Comparison of ENCODE assay signal across 25 cellular contexts in the genomic region with DNA sequence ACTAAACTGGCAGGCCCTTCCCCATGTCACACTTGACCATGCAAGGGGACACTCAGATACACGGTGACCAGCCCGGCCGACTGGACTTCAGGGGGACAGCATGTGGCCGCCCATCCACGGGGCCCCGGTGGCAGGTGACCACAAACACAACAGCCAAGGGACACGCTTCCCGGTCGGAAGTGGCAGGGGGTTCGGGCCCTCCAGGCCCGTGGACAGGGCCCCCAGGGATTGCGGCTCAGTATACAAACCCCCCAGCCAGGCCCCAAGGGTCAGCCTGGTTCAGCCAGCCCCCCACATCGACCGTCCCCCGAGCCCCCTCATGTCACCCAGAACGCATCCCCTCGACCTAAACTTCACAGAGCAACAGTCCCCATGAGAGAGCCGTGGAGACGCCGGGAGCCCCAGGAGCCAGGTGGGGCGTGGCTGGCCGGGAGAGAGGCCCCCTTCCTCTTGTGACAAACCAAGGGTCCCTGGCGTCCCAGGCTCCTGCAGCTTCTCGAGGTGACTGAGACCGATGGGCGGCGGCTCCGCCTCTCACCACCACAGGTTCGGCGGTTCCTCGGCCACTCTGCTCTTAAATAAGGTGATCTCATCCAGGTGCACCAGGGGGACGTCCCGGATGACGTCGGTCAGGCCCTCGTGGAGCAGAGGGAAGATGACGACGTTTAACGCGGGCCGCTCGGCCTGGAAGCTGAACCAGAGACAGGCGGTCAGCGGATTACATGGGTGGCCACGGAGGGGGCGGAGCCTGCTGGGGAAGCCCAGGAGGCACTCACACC.
"Had no signal": no experiment of that assay in that cellular context is flagged by ENCODE, and none has a peak within 500 bp of the region (broad histone marks: within the 10 kb centered on the region; RNA-seq: fewer than 3 reads in every experiment).

No MANE protein-coding gene starts in this region.

- H3K4me3 ChIP-seq: hepatocyte, pancreas, prostate gland, skin epidermis had no signal

- H3K36me3 Mint-ChIP-seq: activated CD8-positive, alpha-beta memory T cell treated with anti-CD3 and anti-CD28 coated beads, Interleukin-2, amount 10 ng/mL, durations not matched to agents 7 days and 5 days; activated naive CD4-positive, alpha-beta T cell treated with anti-CD3 and anti-CD28 coated beads, Interleukin-2, amount 50 U/mL, for 72 hours; mesothelial cell of epicardium; naive B cell; stimulated activated effector memory CD8-positive, alpha-beta T cell treated with anti-CD3 and anti-CD28 coated beads, Interleukin-12 subunit alpha, Interleukin-12 subunit beta, amount 100 ng/mL, for 72 hours; type B pancreatic cell had no signal

- H3K4me3 Mint-ChIP-seq: activated CD4-positive, alpha-beta T cell treated with anti-CD3 and anti-CD28 coated beads for 36 hours; activated CD8-positive, alpha-beta memory T cell treated with anti-CD3 and anti-CD28 coated beads, Interleukin-2, amount 10 ng/mL, durations not matched to agents 7 days and 5 days; activated CD8-positive, alpha-beta T cell treated with anti-CD3 and anti-CD28 coated beads, Interleukin-2, amount 10 ng/mL, durations not matched to agents 7 days and 5 days; central memory CD8-positive, alpha-beta T cell; dendritic cell treated with granulocyte-macrophage colony-stimulating factor and Interleukin-4, amounts not matched to agents 40 ng/mL and 50 ng/mL, for 4 days; mesothelial cell of epicardium; nephron progenitor cell; stimulated activated effector memory CD8-positive, alpha-beta T cell treated with anti-CD3 and anti-CD28 coated beads, Interleukin-12 subunit alpha, Interleukin-12 subunit beta, amount 100 ng/mL, for 72 hours; stimulated activated naive CD8-positive, alpha-beta T cell treated with anti-CD3 and anti-CD28 coated beads, Interleukin-15, Interleukin-2, amounts not matched to agents 100 ng/mL and 50 ng/mL, for 24 hours; type B pancreatic cell had no signal

- H3K27me3 ChIP-seq: hepatocyte, pancreas had no signal

- H3K27ac Mint-ChIP-seq: activated CD4-positive, alpha-beta T cell treated with anti-CD3 and anti-CD28 coated beads for 36 hours; activated CD8-positive, alpha-beta memory T cell treated with anti-CD3 and anti-CD28 coated beads, Interleukin-2, amount 10 ng/mL, durations not matched to agents 7 days and 5 days; activated CD8-positive, alpha-beta T cell treated with anti-CD3 and anti-CD28 coated beads, Interleukin-2, amount 10 ng/mL, durations not matched to agents 7 days and 5 days; activated naive CD4-positive, alpha-beta T cell treated with anti-CD3 and anti-CD28 coated beads, Interleukin-2, amount 50 U/mL, for 72 hours; activated T-helper 2 cell treated with anti-CD3 and anti-CD28 coated beads, Interferon-gamma antibody, Interleukin-2, Interleukin-4, amounts not matched to agents 10 μg/mL and 5 μg/mL and 100 μg/mL, durations not matched to agents 14 hours and 24 hours and 36 hours; dendritic cell treated with granulocyte-macrophage colony-stimulating factor and Interleukin-4, amounts not matched to agents 40 ng/mL and 50 ng/mL, for 4 days; mesothelial cell of epicardium; naive B cell; nephron progenitor cell; stimulated activated effector memory CD8-positive, alpha-beta T cell treated with anti-CD3 and anti-CD28 coated beads, Interleukin-12 subunit alpha, Interleukin-12 subunit beta, amount 100 ng/mL, for 72 hours; stimulated activated naive CD8-positive, alpha-beta T cell treated with anti-CD3 and anti-CD28 coated beads, Interleukin-15, Interleukin-2, amounts not matched to agents 100 ng/mL and 50 ng/mL, for 24 hours; type B pancreatic cell had no signal

- H3K4me2 ChIP-seq: hepatocyte had no signal

- H3K9me3 Mint-ChIP-seq: activated naive CD4-positive, alpha-beta T cell treated with anti-CD3 and anti-CD28 coated beads, Interleukin-2, amount 50 U/mL, for 72 hours; activated T-helper 2 cell treated with anti-CD3 and anti-CD28 coated beads, Interferon-gamma antibody, Interleukin-2, Interleukin-4, amounts not matched to agents 10 μg/mL and 5 μg/mL and 100 μg/mL, durations not matched to agents 14 hours and 24 hours and 36 hours; central memory CD8-positive, alpha-beta T cell; dendritic cell treated with granulocyte-macrophage colony-stimulating factor and Interleukin-4, amounts not matched to agents 40 ng/mL and 50 ng/mL, for 4 days; mesothelial cell of epicardium; naive B cell; nephron progenitor cell; stimulated activated effector memory CD8-positive, alpha-beta T cell treated with anti-CD3 and anti-CD28 coated beads, Interleukin-12 subunit alpha, Interleukin-12 subunit beta, amount 100 ng/mL, for 72 hours; stimulated activated naive CD8-positive, alpha-beta T cell treated with anti-CD3 and anti-CD28 coated beads, Interleukin-15, Interleukin-2, amounts not matched to agents 100 ng/mL and 50 ng/mL, for 24 hours; type B pancreatic cell had no signal

- H3K27ac ChIP-seq: hepatocyte, pancreas, prostate gland, skin epidermis had no signal

- H3K9me3 ChIP-seq: pancreas, prostate gland had no signal

- ATAC-seq: activated CD4-positive, alpha-beta T cell treated with anti-CD3 and anti-CD28 coated beads for 36 hours; activated CD8-positive, alpha-beta memory T cell treated with anti-CD3 and anti-CD28 coated beads, Interleukin-2, amount 10 ng/mL, durations not matched to agents 7 days and 5 days; activated CD8-positive, alpha-beta T cell treated with anti-CD3 and anti-CD28 coated beads, Interleukin-2, amount 10 ng/mL, durations not matched to agents 7 days and 5 days; activated naive CD4-positive, alpha-beta T cell treated with anti-CD3 and anti-CD28 coated beads, Interleukin-2, amount 50 U/mL, for 72 hours; pancreas; sciatic nerve; stimulated activated effector memory CD8-positive, alpha-beta T cell treated with anti-CD3 and anti-CD28 coated beads, Interleukin-12 subunit alpha, Interleukin-12 subunit beta, amount 100 ng/mL, for 72 hours had no signal

- H3K36me3 ChIP-seq: pancreas, prostate gland had no signal

- DNase-seq: activated CD4-positive, alpha-beta T cell treated with anti-CD3 and anti-CD28 coated beads for 36 hours; activated CD4-positive, CD25-positive, alpha-beta regulatory T cell; activated CD8-positive, alpha-beta memory T cell treated with anti-CD3 and anti-CD28 coated beads, Interleukin-2, amount 10 ng/mL, durations not matched to agents 7 days and 5 days; activated CD8-positive, alpha-beta T cell treated with anti-CD3 and anti-CD28 coated beads, Interleukin-2, amount 10 ng/mL, durations not matched to agents 7 days and 5 days; activated T-cell treated with anti-CD3 and anti-CD28 coated beads, Interleukin-2, amount 50 U/mL, for 48 hours; effector CD4-positive, alpha-beta T cell; islet precursor cell; naive B cell; nephron progenitor cell; pancreas; retina; stimulated activated CD4-positive, alpha-beta T cell treated with anti-CD3 and anti-CD28 coated beads, Interleukin-12 subunit alpha, Interleukin-12 subunit beta, amount 100 ng/mL, for 4 hours; stimulated activated CD4-positive, alpha-beta T cell treated with anti-CD3 and anti-CD28 coated beads, Interleukin-4, amount 100 ng/mL, for 1 hour had no signal

- H3K27me3 Mint-ChIP-seq: activated CD4-positive, alpha-beta T cell treated with anti-CD3 and anti-CD28 coated beads for 36 hours; activated CD8-positive, alpha-beta memory T cell treated with anti-CD3 and anti-CD28 coated beads, Interleukin-2, amount 10 ng/mL, durations not matched to agents 7 days and 5 days; central memory CD8-positive, alpha-beta T cell; naive B cell; stimulated activated naive CD8-positive, alpha-beta T cell treated with anti-CD3 and anti-CD28 coated beads, Interleukin-15, Interleukin-2, amounts not matched to agents 100 ng/mL and 50 ng/mL, for 24 hours; type B pancreatic cell had no signal

- H3K4me1 ChIP-seq: pancreas, prostate gland had no signal
